1 cellular context compared by ENCODE assay signal in the genomic region with DNA sequence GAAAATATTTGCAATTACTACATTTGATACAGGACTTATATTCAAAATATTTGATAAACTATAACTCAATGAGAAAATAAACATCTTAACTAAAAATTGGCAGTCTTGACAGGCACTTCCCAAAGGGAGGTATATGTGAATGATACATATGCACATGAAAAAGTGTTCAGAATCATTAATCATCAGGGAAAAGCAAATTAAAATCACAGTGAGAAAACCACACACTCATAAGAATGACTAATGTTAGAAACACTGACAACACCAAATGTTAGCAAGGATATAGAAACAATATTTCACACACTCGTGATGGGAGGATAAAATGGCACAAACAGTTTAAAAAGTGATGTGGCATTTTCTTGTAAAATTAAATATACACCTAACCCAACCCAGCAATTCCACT.
TF ChIP-seq lines count a peak whose summit lies in the region.

No MANE protein-coding gene starts in this region.

TF ChIP-seq in K562, 482 proteins besides CTCF, POLR2A, EP300 and RAD21:
- TF ChIP-seq SMARCC2 (IDR thresholded peaks at IDR 0.05; ENCODE audit: low read depth) (no peak), RBFOX2 (IDR thresholded peaks at IDR 0.05; ENCODE audit: low read depth, low read length) (no peak), ZSCAN29 (IDR thresholded peaks at IDR 0.05) (no peak)
- TF ChIP-seq, protein P1, sequence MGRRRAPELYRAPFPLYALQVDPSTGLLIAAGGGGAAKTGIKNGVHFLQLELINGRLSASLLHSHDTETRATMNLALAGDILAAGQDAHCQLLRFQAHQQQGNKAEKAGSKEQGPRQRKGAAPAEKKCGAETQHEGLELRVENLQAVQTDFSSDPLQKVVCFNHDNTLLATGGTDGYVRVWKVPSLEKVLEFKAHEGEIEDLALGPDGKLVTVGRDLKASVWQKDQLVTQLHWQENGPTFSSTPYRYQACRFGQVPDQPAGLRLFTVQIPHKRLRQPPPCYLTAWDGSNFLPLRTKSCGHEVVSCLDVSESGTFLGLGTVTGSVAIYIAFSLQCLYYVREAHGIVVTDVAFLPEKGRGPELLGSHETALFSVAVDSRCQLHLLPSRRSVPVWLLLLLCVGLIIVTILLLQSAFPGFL (CRISPR knock-in tag; IDR thresholded peaks at IDR 0.05) = no peak
